In the genomic region with DNA sequence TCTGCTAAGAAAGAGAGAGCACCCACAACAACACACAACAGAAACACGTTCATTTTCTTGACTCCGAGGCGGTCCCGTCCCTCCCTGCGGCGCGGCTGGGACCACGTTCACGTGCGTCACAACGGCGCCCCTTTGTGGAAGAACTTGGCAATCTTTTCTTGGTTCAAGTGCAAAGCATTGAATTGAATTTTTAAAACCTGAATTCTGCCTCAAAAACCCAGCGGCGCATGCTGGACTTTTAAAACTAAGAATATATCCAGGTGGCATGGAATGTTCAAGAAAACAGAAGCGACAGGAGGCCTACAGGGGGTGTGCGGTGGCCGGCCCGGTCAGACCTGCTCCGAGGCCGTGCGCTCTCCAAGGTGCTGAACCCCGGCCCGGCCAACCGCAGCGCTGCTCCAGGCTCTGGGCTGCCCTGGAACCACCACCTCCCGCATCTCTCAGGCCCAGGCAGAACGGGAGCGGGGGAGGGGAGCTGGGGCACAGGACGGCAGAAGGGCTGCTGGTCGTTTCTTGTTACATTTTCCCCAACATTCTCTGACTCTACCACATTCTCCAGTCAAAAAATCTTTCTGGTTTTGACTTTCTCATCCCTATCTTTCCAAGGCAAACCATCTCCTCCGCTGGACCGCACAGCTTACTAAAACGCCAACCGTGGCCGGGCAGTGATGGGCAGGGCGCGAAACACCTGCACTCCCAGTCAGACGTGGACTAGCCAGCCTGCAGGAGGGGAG, we compare ENCODE assay signal across 1 cellular context.
TF ChIP-seq lines count a peak whose summit lies in the region.

No MANE protein-coding gene starts in this region.

TF ChIP-seq in HepG2, 621 proteins besides CTCF, POLR2A, EP300 and RAD21 (continued from another document and continues in another):
- TF ChIP-seq, protein P1, sequence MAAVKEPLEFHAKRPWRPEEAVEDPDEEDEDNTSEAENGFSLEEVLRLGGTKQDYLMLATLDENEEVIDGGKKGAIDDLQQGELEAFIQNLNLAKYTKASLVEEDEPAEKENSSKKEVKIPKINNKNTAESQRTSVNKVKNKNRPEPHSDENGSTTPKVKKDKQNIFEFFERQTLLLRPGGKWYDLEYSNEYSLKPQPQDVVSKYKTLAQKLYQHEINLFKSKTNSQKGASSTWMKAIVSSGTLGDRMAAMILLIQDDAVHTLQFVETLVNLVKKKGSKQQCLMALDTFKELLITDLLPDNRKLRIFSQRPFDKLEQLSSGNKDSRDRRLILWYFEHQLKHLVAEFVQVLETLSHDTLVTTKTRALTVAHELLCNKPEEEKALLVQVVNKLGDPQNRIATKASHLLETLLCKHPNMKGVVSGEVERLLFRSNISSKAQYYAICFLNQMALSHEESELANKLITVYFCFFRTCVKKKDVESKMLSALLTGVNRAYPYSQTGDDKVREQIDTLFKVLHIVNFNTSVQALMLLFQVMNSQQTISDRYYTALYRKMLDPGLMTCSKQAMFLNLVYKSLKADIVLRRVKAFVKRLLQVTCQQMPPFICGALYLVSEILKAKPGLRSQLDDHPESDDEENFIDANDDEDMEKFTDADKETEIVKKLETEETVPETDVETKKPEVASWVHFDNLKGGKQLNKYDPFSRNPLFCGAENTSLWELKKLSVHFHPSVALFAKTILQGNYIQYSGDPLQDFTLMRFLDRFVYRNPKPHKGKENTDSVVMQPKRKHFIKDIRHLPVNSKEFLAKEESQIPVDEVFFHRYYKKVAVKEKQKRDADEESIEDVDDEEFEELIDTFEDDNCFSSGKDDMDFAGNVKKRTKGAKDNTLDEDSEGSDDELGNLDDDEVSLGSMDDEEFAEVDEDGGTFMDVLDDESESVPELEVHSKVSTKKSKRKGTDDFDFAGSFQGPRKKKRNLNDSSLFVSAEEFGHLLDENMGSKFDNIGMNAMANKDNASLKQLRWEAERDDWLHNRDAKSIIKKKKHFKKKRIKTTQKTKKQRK (IDR thresholded peaks at IDR 0.05; ENCODE audit: low read length) = no peak
- TF ChIP-seq ZBTB7A (CRISPR knock-in tag; IDR thresholded peaks at IDR 0.05) = peak; percentile 65; the same call in 1 of the 2 replicates
- peak; percentile 94 for TF ChIP-seq ZNF264 (CRISPR knock-in tag; IDR thresholded peaks at IDR 0.05)
- TF ChIP-seq, protein P2, sequence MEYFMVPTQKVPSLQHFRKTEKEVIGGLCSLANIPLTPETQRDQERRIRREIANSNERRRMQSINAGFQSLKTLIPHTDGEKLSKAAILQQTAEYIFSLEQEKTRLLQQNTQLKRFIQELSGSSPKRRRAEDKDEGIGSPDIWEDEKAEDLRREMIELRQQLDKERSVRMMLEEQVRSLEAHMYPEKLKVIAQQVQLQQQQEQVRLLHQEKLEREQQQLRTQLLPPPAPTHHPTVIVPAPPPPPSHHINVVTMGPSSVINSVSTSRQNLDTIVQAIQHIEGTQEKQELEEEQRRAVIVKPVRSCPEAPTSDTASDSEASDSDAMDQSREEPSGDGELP (IDR thresholded peaks at IDR 0.05; ENCODE audit: borderline replicate concordance, low read depth) = no peak
- TF ChIP-seq, protein P3, sequence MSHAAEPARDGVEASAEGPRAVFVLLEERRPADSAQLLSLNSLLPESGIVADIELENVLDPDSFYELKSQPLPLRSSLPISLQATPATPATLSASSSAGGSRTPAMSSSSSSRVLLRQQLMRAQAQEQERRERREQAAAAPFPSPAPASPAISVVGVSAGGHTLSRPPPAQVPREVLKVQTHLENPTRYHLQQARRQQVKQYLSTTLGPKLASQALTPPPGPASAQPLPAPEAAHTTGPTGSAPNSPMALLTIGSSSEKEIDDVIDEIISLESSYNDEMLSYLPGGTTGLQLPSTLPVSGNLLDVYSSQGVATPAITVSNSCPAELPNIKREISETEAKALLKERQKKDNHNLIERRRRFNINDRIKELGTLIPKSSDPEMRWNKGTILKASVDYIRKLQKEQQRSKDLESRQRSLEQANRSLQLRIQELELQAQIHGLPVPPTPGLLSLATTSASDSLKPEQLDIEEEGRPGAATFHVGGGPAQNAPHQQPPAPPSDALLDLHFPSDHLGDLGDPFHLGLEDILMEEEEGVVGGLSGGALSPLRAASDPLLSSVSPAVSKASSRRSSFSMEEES (CRISPR knock-in tag; IDR thresholded peaks at IDR 0.05) = peak; percentile 91
- TF ChIP-seq, protein P4, sequence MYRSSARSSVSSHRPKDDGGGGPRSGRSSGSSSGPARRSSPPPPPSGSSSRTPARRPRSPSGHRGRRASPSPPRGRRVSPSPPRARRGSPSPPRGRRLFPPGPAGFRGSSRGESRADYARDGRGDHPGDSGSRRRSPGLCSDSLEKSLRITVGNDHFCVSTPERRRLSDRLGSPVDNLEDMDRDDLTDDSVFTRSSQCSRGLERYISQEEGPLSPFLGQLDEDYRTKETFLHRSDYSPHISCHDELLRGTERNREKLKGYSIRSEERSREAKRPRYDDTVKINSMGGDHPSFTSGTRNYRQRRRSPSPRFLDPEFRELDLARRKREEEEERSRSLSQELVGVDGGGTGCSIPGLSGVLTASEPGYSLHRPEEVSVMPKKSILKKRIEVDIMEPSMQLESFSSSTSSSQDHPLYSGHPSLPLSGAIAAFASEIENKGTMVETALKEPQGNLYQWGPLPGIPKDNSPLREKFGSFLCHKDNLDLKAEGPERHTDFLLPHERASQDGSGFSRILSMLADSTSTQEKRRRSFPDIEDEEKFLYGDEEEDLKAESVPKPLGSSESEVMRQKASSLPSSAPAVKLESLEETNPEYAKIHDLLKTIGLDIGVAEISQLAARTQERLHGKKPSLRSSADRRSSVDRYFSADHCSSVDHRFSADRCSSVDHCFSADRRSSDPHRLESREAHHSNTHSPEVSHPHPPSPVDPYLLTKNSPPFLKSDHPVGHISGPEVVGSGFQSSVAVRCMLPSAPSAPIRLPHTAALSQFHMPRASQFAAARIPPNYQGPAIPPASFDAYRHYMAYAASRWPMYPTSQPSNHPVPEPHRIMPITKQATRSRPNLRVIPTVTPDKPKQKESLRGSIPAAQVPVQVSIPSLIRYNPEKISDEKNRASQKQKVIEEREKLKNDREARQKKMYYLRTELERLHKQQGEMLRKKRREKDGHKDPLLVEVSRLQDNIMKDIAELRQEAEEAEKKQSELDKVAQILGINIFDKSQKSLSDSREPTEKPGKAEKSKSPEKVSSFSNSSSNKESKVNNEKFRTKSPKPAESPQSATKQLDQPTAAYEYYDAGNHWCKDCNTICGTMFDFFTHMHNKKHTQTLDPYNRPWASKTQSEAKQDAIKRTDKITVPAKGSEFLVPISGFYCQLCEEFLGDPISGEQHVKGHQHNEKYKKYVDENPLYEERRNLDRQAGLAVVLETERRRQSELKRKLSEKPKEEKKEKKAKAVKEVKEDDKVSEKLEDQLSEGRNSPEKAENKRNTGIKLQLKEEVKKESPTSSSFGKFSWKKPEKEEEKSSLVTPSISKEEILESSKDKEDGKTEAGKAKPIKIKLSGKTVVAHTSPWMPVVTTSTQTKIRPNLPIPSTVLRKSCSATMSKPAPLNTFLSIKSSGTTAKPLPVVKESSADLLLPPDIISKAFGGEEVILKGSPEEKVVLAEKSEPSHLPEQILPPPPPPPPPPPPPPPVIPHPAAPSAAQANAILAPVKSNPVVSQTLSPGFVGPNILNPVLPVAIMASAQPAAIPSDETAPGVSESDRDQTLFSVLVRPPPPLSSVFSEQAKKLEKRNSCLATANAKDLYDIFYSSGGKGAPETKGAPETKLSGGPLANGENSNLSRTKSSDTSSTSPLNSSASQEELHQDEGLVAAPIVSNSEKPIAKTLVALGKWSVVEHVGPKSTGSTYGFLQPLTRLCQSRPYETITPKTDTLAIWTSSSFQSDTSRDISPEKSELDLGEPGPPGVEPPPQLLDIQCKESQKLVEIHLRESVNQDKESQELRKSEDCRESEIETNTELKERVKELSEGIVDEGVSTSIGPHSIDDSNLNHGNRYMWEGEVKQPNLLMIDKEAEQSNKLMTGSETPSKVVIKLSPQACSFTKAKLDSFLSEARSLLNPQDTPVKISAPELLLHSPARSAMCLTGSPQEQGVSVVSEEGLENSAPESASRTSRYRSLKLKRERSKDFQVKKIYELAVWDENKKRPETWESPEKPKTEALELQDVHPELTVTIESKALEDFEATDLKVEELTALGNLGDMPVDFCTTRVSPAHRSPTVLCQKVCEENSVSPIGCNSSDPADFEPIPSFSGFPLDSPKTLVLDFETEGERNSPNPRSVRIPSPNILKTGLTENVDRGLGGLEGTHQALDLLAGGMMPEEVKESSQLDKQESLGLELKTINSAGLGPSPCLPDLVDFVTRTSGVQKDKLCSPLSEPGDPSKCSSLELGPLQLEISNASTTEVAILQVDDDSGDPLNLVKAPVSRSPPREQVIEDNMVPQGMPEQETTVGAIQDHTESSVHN (CRISPR knock-in tag; IDR thresholded peaks at IDR 0.05) = 0 out of 2 replicates have a peak, but pooled peaks have one; percentile 25
- no peak for TF ChIP-seq NCOA1 (CRISPR knock-in tag; IDR thresholded peaks at IDR 0.05)
- 0 out of 2 replicates have a peak, but pooled peaks have one; percentile 23 for TF ChIP-seq ZNF292 (CRISPR knock-in tag; IDR thresholded peaks at IDR 0.05; ENCODE audit: borderline replicate concordance, low read depth)
- peak; percentile 56; the same call in 1 of the 2 replicates for TF ChIP-seq RFXANK (CRISPR knock-in tag; IDR thresholded peaks at IDR 0.05)
- TF ChIP-seq NFIB (CRISPR knock-in tag; IDR thresholded peaks at IDR 0.05; ENCODE audit: borderline replicate concordance) = no peak
- TF ChIP-seq KDM5B (CRISPR knock-in tag; IDR thresholded peaks at IDR 0.05; ENCODE audit: borderline replicate concordance) = peak; percentile 94
- TF ChIP-seq, protein P5, sequence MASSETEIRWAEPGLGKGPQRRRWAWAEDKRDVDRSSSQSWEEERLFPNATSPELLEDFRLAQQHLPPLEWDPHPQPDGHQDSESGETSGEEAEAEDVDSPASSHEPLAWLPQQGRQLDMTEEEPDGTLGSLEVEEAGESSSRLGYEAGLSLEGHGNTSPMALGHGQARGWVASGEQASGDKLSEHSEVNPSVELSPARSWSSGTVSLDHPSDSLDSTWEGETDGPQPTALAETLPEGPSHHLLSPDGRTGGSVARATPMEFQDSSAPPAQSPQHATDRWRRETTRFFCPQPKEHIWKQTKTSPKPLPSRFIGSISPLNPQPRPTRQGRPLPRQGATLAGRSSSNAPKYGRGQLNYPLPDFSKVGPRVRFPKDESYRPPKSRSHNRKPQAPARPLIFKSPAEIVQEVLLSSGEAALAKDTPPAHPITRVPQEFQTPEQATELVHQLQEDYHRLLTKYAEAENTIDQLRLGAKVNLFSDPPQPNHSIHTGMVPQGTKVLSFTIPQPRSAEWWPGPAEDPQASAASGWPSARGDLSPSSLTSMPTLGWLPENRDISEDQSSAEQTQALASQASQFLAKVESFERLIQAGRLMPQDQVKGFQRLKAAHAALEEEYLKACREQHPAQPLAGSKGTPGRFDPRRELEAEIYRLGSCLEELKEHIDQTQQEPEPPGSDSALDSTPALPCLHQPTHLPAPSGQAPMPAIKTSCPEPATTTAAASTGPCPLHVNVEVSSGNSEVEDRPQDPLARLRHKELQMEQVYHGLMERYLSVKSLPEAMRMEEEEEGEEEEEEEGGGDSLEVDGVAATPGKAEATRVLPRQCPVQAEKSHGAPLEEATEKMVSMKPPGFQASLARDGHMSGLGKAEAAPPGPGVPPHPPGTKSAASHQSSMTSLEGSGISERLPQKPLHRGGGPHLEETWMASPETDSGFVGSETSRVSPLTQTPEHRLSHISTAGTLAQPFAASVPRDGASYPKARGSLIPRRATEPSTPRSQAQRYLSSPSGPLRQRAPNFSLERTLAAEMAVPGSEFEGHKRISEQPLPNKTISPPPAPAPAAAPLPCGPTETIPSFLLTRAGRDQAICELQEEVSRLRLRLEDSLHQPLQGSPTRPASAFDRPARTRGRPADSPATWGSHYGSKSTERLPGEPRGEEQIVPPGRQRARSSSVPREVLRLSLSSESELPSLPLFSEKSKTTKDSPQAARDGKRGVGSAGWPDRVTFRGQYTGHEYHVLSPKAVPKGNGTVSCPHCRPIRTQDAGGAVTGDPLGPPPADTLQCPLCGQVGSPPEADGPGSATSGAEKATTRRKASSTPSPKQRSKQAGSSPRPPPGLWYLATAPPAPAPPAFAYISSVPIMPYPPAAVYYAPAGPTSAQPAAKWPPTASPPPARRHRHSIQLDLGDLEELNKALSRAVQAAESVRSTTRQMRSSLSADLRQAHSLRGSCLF (CRISPR knock-in tag; IDR thresholded peaks at IDR 0.05; ENCODE audit: borderline replicate concordance) = peak; percentile 98
- TF ChIP-seq ZNF776 (CRISPR knock-in tag; IDR thresholded peaks at IDR 0.05) = peak; percentile 90
- TF ChIP-seq, protein P6, sequence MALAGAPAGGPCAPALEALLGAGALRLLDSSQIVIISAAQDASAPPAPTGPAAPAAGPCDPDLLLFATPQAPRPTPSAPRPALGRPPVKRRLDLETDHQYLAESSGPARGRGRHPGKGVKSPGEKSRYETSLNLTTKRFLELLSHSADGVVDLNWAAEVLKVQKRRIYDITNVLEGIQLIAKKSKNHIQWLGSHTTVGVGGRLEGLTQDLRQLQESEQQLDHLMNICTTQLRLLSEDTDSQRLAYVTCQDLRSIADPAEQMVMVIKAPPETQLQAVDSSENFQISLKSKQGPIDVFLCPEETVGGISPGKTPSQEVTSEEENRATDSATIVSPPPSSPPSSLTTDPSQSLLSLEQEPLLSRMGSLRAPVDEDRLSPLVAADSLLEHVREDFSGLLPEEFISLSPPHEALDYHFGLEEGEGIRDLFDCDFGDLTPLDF (CRISPR knock-in tag; IDR thresholded peaks at IDR 0.05) = peak; percentile 82; the same call in 1 of the 2 replicates
- TF ChIP-seq SMARCC2 (IDR thresholded peaks at IDR 0.05) = no peak
- TF ChIP-seq ARID2 (CRISPR knock-in tag; IDR thresholded peaks at IDR 0.05; ENCODE audit: borderline replicate concordance) = 0 out of 2 replicates have a peak, but pooled peaks have one; percentile 76
- TF ChIP-seq, protein P7, sequence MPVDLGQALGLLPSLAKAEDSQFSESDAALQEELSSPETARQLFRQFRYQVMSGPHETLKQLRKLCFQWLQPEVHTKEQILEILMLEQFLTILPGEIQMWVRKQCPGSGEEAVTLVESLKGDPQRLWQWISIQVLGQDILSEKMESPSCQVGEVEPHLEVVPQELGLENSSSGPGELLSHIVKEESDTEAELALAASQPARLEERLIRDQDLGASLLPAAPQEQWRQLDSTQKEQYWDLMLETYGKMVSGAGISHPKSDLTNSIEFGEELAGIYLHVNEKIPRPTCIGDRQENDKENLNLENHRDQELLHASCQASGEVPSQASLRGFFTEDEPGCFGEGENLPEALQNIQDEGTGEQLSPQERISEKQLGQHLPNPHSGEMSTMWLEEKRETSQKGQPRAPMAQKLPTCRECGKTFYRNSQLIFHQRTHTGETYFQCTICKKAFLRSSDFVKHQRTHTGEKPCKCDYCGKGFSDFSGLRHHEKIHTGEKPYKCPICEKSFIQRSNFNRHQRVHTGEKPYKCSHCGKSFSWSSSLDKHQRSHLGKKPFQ (CRISPR knock-in tag; IDR thresholded peaks at IDR 0.05; ENCODE audit: insufficient replicate concordance) = peak; percentile 95
- TF ChIP-seq TEAD2 (CRISPR knock-in tag; IDR thresholded peaks at IDR 0.05) = peak; percentile 97
- no peak for TF ChIP-seq KDM6A (CRISPR knock-in tag; IDR thresholded peaks at IDR 0.05; ENCODE audit: low read depth)
- no peak for TF ChIP-seq JUND (CRISPR knock-in tag; IDR thresholded peaks at IDR 0.05)
- TF ChIP-seq HNRNPK (IDR thresholded peaks at IDR 0.05; ENCODE audit: low read depth, low read length, poor library complexity, severe bottlenecking) = no peak
- TF ChIP-seq, protein P8, sequence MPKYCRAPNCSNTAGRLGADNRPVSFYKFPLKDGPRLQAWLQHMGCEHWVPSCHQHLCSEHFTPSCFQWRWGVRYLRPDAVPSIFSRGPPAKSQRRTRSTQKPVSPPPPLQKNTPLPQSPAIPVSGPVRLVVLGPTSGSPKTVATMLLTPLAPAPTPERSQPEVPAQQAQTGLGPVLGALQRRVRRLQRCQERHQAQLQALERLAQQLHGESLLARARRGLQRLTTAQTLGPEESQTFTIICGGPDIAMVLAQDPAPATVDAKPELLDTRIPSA (CRISPR knock-in tag; IDR thresholded peaks at IDR 0.05; ENCODE audit: borderline replicate concordance) = no peak
- peak; percentile 84 for TF ChIP-seq ZNF772 (CRISPR knock-in tag; IDR thresholded peaks at IDR 0.05)
- TF ChIP-seq ZNF446 (CRISPR knock-in tag; IDR thresholded peaks at IDR 0.05) = peak; percentile 97; the same call in 1 of the 2 replicates
- no peak for TF ChIP-seq TBP (CRISPR knock-in tag; IDR thresholded peaks at IDR 0.05)
- no peak for TF ChIP-seq NR2F2 (IDR thresholded peaks at IDR 0.05; ENCODE audit: borderline replicate concordance, low read depth)
- TF ChIP-seq JUN (CRISPR knock-in tag; IDR thresholded peaks at IDR 0.05) = no peak
- peak; percentile 93 for TF ChIP-seq GPN1 (CRISPR knock-in tag; IDR thresholded peaks at IDR 0.05; ENCODE audit: borderline replicate concordance)
